Comparison of ENCODE assay signal across 8 cellular contexts in genomic region chr19:31356587-31357314, GRCh38. TPM values are rescaled to one million over a fixed set of nuclear protein-coding genes. Genes with fewer than 3 reads are reported as not detected.
DNase-seq lines count a peak whose midpoint lies in the region; ATAC-seq and TF ChIP-seq lines count a peak whose summit lies in the region.

No MANE protein-coding gene starts in this region.

- H3K36me3 ChIP-seq in left ventricle myocardium inferior, result no peaks in the 10 kb centered on the region

- H3K27me3 Mint-ChIP-seq in activated T-helper 17 cell treated with anti-CD3 and anti-CD28 coated beads, Interleukin-2, amount 50 U/mL, for 72 hours, result peaks cover 66% of the 10 kb centered on the region

- DNase-seq in NB4 (ENCODE audit: low read depth) (peak; percentile 44), left ventricle myocardium inferior (peak; percentile 34), inferior parietal cortex (ENCODE audit: extremely low spot score) (no peak), NCI-H2171 (lab: John Stamatoyannopoulos, UW) (no peak), HuH-7.5 (ENCODE audit: low spot score) (no peak)
- peak; percentile 66 for DNase-seq in stimulated activated CD4-positive, alpha-beta T cell treated with anti-CD3 and anti-CD28 coated beads, Interleukin-4, amount 100 ng/mL, for 24 hours

- no peaks in the 10 kb centered on the region for H3K9me3 Mint-ChIP-seq in activated T-helper 17 cell treated with anti-CD3 and anti-CD28 coated beads, Interleukin-2, amount 50 U/mL, for 72 hours

- no peak for TF ChIP-seq POLR2A in NB4 (IDR thresholded peaks at IDR 0.05; ENCODE audit: extremely low read depth, insufficient read length)

- peak overlapping the region; percentile 54 for H3K4me3 Mint-ChIP-seq in activated T-helper 17 cell treated with anti-CD3 and anti-CD28 coated beads, Interleukin-2, amount 50 U/mL, for 72 hours

- intact Hi-C loops in left ventricle myocardium inferior (cut with micrococcal nuclease), result no loop called here

- H3K4me1 Mint-ChIP-seq in activated T-helper 17 cell treated with anti-CD3 and anti-CD28 coated beads, Interleukin-2, amount 50 U/mL, for 72 hours, result peaks cover 22% of the 10 kb centered on the region

- H3K9me3 ChIP-seq in left ventricle myocardium inferior (replicated peaks), result no peaks in the 10 kb centered on the region

- no peaks in the 10 kb centered on the region for H3K36me3 Mint-ChIP-seq in activated T-helper 17 cell treated with anti-CD3 and anti-CD28 coated beads, Interleukin-2, amount 50 U/mL, for 72 hours (ENCODE audit: low read depth)

- ATAC-seq in activated T-helper 17 cell treated with anti-CD3 and anti-CD28 coated beads, Interleukin-2, amount 50 U/mL, for 72 hours (replicated peaks), result peak; percentile 94
- no peak for ATAC-seq in GM19467 (IDR thresholded peaks at IDR 0.05; ENCODE audit: unreplicated experiment)

- H3K27me3 ChIP-seq in left ventricle myocardium inferior (ENCODE audit: low read depth), result peaks cover 79% of the 10 kb centered on the region

- no peak overlapping the region for H3K27ac ChIP-seq in left ventricle myocardium inferior (replicated peaks)

- no peak overlapping the region for H3K27ac Mint-ChIP-seq in activated T-helper 17 cell treated with anti-CD3 and anti-CD28 coated beads, Interleukin-2, amount 50 U/mL, for 72 hours

- H3K4me3 ChIP-seq in NB4 (ENCODE audit: low read depth, low read length) (no peak overlapping the region), left ventricle myocardium inferior (peak overlapping the region; percentile 35)

- peaks cover 20% of the 10 kb centered on the region for H3K4me1 ChIP-seq in left ventricle myocardium inferior

- TF ChIP-seq CTCF in NB4 (IDR thresholded peaks at IDR 0.05; ENCODE audit: low read depth, low read length) (peak; percentile 15), left ventricle myocardium inferior (IDR thresholded peaks at IDR 0.05; ENCODE audit: borderline replicate concordance) (peak; percentile 69)

RNA-seq across cellular contexts. Expression of gene TSHZ3, which starts 7.5 kb away (rescaled TPM):
- total RNA-seq in activated T-helper 17 cell treated with anti-CD3 and anti-CD28 coated beads, Interleukin-2, amount 50 U/mL, for 72 hours, result 1 to 10 TPM in 1 of 2 donors, under 1 TPM in 1; 0.82 to 1.2 TPM
- total RNA-seq in left ventricle myocardium inferior, result 2.9 TPM

Comparison
In these comparisons a context has a peak if more than half of its experiments do, and no peak if none do; other contexts are left out.
1. DNase-seq: peak in NB4 (single experiment), left ventricle myocardium inferior (single experiment) and stimulated activated CD4-positive, alpha-beta T cell treated with anti-CD3 and anti-CD28 coated beads, Interleukin-4, amount 100 ng/mL, for 24 hours (single experiment); none in inferior parietal cortex (single experiment), NCI-H2171 (single experiment) and HuH-7.5 (single experiment).